ENCODE assay signal across 16 cellular contexts in genomic region chr6:110345025-110345424, GRCh38. TPM values are rescaled to one million over a fixed set of nuclear protein-coding genes. Genes with fewer than 3 reads are reported as not detected.
DNase-seq lines count a peak whose midpoint lies in the region; ATAC-seq and TF ChIP-seq lines count a peak whose summit lies in the region.
"Had no signal": no experiment of that assay in that cellular context is flagged by ENCODE, and none has a peak within 500 bp of the region (broad histone marks: within the 10 kb centered on the region; RNA-seq: fewer than 3 reads in every experiment).

No MANE protein-coding gene starts in this region.

- intact Hi-C loops in left cardiac atrium (cut with DNase I) = no loop called here

- H3K4me1 Mint-ChIP-seq in mesothelial cell of epicardium = peaks cover 86% of the 10 kb centered on the region

- DNase-seq in NOMO-1 (lab: John Stamatoyannopoulos, UW; ENCODE audit: unreplicated experiment in 2 of 2) = peak; percentile 13 to 35
- DNase-seq in NOMO-1 treated with dmso at 0.1 percent for 144 hours (lab: John Stamatoyannopoulos, UW; ENCODE audit: unreplicated experiment) = no peak
- peak; percentile 97 for DNase-seq in NCI-H526 treated with DMSO at 0.1 percent for 48 hours (lab: John Stamatoyannopoulos, UW)
- DNase-seq in mesothelial cell of epicardium (ENCODE audit: low spot score in 2 of 2, unreplicated experiment in 2 of 2) = no peak
- DNase-seq in stimulated activated naive CD4-positive, alpha-beta T cell treated with Interleukin-2 at 50 U/mL for 16 hours (lab: John Stamatoyannopoulos, UW) = no peak
- no peak for DNase-seq in NCI-H128 (lab: John Stamatoyannopoulos, UW; ENCODE audit: unreplicated experiment)
- DNase-seq in left cardiac atrium = no peak
- DNase-seq: 8988T; AML-193; Calu3; CD4-positive, alpha-beta T cell; DMS 273 treated with DMSO at 0.1 percent for 48 hours; HCEC 1CT; HFFc6 had no signal

- no peak for TF ChIP-seq CTCF in mesothelial cell of epicardium (IDR thresholded peaks at IDR 0.05; ENCODE audit: unreplicated experiment)

- peak overlapping the region; percentile 76 for H3K27ac Mint-ChIP-seq in mesothelial cell of epicardium
- H3K27ac Mint-ChIP-seq: CD4-positive, alpha-beta T cell; HFFc6 had no signal

- H3K27me3 Mint-ChIP-seq in mesothelial cell of epicardium (ENCODE audit: low read depth) = no peaks in the 10 kb centered on the region
- H3K27me3 Mint-ChIP-seq: CD4-positive, alpha-beta T cell had no signal

- no peaks in the 10 kb centered on the region for H3K36me3 Mint-ChIP-seq in mesothelial cell of epicardium

- no peak overlapping the region for H3K4me3 Mint-ChIP-seq in mesothelial cell of epicardium
- H3K4me3 Mint-ChIP-seq: CD4-positive, alpha-beta T cell; HFFc6 had no signal

- no peaks in the 10 kb centered on the region for H3K9me3 Mint-ChIP-seq in mesothelial cell of epicardium
- H3K9me3 Mint-ChIP-seq: CD4-positive, alpha-beta T cell; HFFc6 had no signal

- ATAC-seq in left cardiac atrium = no peak
- ATAC-seq: GM12878 had no signal

RNA-seq across cellular contexts. Expression of gene METTL24, which starts 13.1 kb away (rescaled TPM):
- total RNA-seq in mesothelial cell of epicardium = 25.5 to 28.1 TPM (median 25.7 TPM) in 3 replicates
- total RNA-seq in left cardiac atrium = 1 to 10 TPM; 1.7 to 2.1 TPM
- total RNA-seq: Calu3; CD4-positive, alpha-beta T cell; Daoy; GM12878; HFFc6 had no signal

Comparison
In these comparisons a context has a peak if more than half of its experiments do, and no peak if none do; other contexts are left out.
1. DNase-seq: peak in NOMO-1 (2 of 2) and NCI-H526 treated with DMSO at 0.1 percent for 48 hours (single experiment); none in NOMO-1 treated with dmso at 0.1 percent for 144 hours (single experiment), mesothelial cell of epicardium (0 of 2), stimulated activated naive CD4-positive, alpha-beta T cell treated with Interleukin-2 at 50 U/mL for 16 hours (single experiment), NCI-H128 (single experiment) and left cardiac atrium (single experiment).